Comparison of ENCODE assay signal across 8 cellular contexts in genomic region chr11:44787981-44788380, GRCh38.
"Had no signal": no experiment of that assay in that cellular context is flagged by ENCODE, and none has a peak within 500 bp of the region (broad histone marks: within the 10 kb centered on the region; RNA-seq: fewer than 3 reads in every experiment).

No MANE protein-coding gene starts in this region.

- H3K4me3 Mint-ChIP-seq: GM23338, HFFc6 had no signal

- H3K27ac ChIP-seq: HL-60 had no signal

- H3K27ac Mint-ChIP-seq: GM23338, HFFc6 had no signal

- FAIRE-seq: K562 had no signal

- H3K9me3 Mint-ChIP-seq: GM23338, HFFc6 had no signal

- H3K4me3 ChIP-seq: GM23338, HAP-1, K562 had no signal

- DNase-seq: H7, HFFc6, IMR-90 had no signal

- H3K36me3 ChIP-seq: HAP-1 had no signal

- ATAC-seq: GM23338, HCT116, K562 had no signal

- H3K4me2 ChIP-seq: GM23338 had no signal

- H3K9me3 ChIP-seq: HAP-1 had no signal
